In genomic region chr10:26381986-26382385, GRCh38 we compare ENCODE assay signal across 21 cellular contexts. TPM values are rescaled to one million over a fixed set of nuclear protein-coding genes. Genes with fewer than 3 reads are reported as not detected.
DNase-seq lines count a peak whose midpoint lies in the region; ATAC-seq lines count a peak whose summit lies in the region.
"Had no signal": no experiment of that assay in that cellular context is flagged by ENCODE, and none has a peak within 500 bp of the region (broad histone marks: within the 10 kb centered on the region; RNA-seq: fewer than 3 reads in every experiment).

No MANE protein-coding gene starts in this region.

- H3K36me3 ChIP-seq in mesendoderm (ENCODE audit: control insufficient read depth, insufficient read depth, low read length): no peaks in the 10 kb centered on the region
- H3K36me3 ChIP-seq: BE2C; BLaER1 treated with 17β-estradiol and CSF1 and Interleukin-3, amounts not matched to agents 10 nM and 100 nM had no signal

- H2BK5ac ChIP-seq in mesendoderm (ENCODE audit: low read length): no peak overlapping the region

- no peaks in the 10 kb centered on the region for H3K27me3 Mint-ChIP-seq in stimulated activated naive B cell treated with anti-CD40 and anti-IgM and Interleukin-4, amounts not matched to agents 10 μg/mL and 1 μg/mL and 100 μg/mL, for 72 hours

- peaks cover 0 to 10% of the 10 kb centered on the region in 2 donors for H3K36me3 Mint-ChIP-seq in stimulated activated naive B cell treated with anti-CD40 and anti-IgM and Interleukin-4, amounts not matched to agents 10 μg/mL and 1 μg/mL and 100 μg/mL, for 72 hours
- H3K36me3 Mint-ChIP-seq: CD4-positive, alpha-beta memory T cell had no signal

- H3K4me2 ChIP-seq in mesendoderm (ENCODE audit: low read length): no peak overlapping the region
- H3K4me2 ChIP-seq: BLaER1 treated with 17β-estradiol and CSF1 and Interleukin-3, amounts not matched to agents 10 nM and 100 nM had no signal

- no peak overlapping the region for H3K23ac ChIP-seq in mesendoderm (ENCODE audit: low read length)

- H4K8ac ChIP-seq in mesendoderm (ENCODE audit: low read depth, low read length): no peak overlapping the region

- H3K9me3 Mint-ChIP-seq in stimulated activated naive B cell treated with anti-CD40 and anti-IgM and Interleukin-4, amounts not matched to agents 10 μg/mL and 1 μg/mL and 100 μg/mL, for 72 hours: peaks cover 4 to 5% of the 10 kb centered on the region in 2 donors

- peak overlapping the region; percentile 91 for H3K27ac Mint-ChIP-seq in stimulated activated naive B cell treated with anti-CD40 and anti-IgM and Interleukin-4, amounts not matched to agents 10 μg/mL and 1 μg/mL and 100 μg/mL, for 72 hours

- H3K79me2 ChIP-seq in mesendoderm (ENCODE audit: control insufficient read depth, insufficient read depth, low read length): no peaks in the 10 kb centered on the region

- H3K79me1 ChIP-seq in mesendoderm (ENCODE audit: low read length): no peaks in the 10 kb centered on the region

- H3K4me3 Mint-ChIP-seq in stimulated activated naive B cell treated with anti-CD40 and anti-IgM and Interleukin-4, amounts not matched to agents 10 μg/mL and 1 μg/mL and 100 μg/mL, for 72 hours: no peak overlapping the region
- H3K4me3 Mint-ChIP-seq: CD14-positive monocyte had no signal

- H3K4me1 ChIP-seq in mesendoderm (ENCODE audit: control insufficient read depth, low read depth, low read length): no peaks in the 10 kb centered on the region
- H3K4me1 ChIP-seq: BE2C had no signal

- no peak overlapping the region for H2BK15ac ChIP-seq in mesendoderm (replicated peaks; ENCODE audit: low read depth)

- no peak overlapping the region for H3K4ac ChIP-seq in mesendoderm (ENCODE audit: low read depth, low read length)

- peaks cover 22 to 38% of the 10 kb centered on the region in 2 donors for H3K4me1 Mint-ChIP-seq in stimulated activated naive B cell treated with anti-CD40 and anti-IgM and Interleukin-4, amounts not matched to agents 10 μg/mL and 1 μg/mL and 100 μg/mL, for 72 hours
- H3K4me1 Mint-ChIP-seq: CD4-positive, alpha-beta memory T cell had no signal

- H3K27me3 ChIP-seq in mesendoderm (ENCODE audit: insufficient read depth, low read length, poor library complexity): no peaks in the 10 kb centered on the region
- H3K27me3 ChIP-seq: BE2C; BLaER1 treated with 17β-estradiol and CSF1 and Interleukin-3, amounts not matched to agents 10 nM and 100 nM had no signal

- ATAC-seq in stimulated activated naive B cell treated with anti-CD40 and anti-IgM and Interleukin-4, amounts not matched to agents 10 μg/mL and 1 μg/mL and 100 μg/mL, for 72 hours (replicated peaks): peak; percentile 66 to 73

- no peak overlapping the region for H3K56ac ChIP-seq in mesendoderm (ENCODE audit: low read length)

- H2BK120ac ChIP-seq in mesendoderm (ENCODE audit: low read depth, low read length): no peak overlapping the region

- H4K5ac ChIP-seq in mesendoderm (ENCODE audit: low read length): no peak overlapping the region

- H3K18ac ChIP-seq in mesendoderm (ENCODE audit: low read length): no peak overlapping the region

- no peak overlapping the region for H2AK5ac ChIP-seq in mesendoderm (ENCODE audit: low read length)

- H3K9ac ChIP-seq in mesendoderm (ENCODE audit: low read length): no peak overlapping the region
- H3K9ac ChIP-seq: BLaER1 treated with 17β-estradiol and CSF1 and Interleukin-3, amounts not matched to agents 10 nM and 100 nM; GM23248 had no signal

- H3K4me3 ChIP-seq in mesendoderm (ENCODE audit: low read length): no peak overlapping the region
- H3K4me3 ChIP-seq: BLaER1 treated with 17β-estradiol and CSF1 and Interleukin-3, amounts not matched to agents 10 nM and 100 nM; GM23248 had no signal

- WGBS in mesendoderm (ENCODE audit: extremely low coverage, insufficient coverage, low lambda C conversion rate): no CpG with 5 or more reads among the region's 1 CpG

- no peak overlapping the region for H3K27ac ChIP-seq in mesendoderm (ENCODE audit: low read depth, low read length)
- H3K27ac ChIP-seq: 22Rv1; BLaER1 treated with 17β-estradiol and CSF1 and Interleukin-3, amounts not matched to agents 10 nM and 100 nM; GM23248 had no signal

- DNase-seq in NCI-H82 (lab: John Stamatoyannopoulos, UW) (peak; percentile 1), NCI-H82 treated with DMSO at 0.1 percent for 48 hours (lab: John Stamatoyannopoulos, UW; ENCODE audit: unreplicated experiment) (no peak), mesendoderm (peak; percentile 15), amygdala (lab: John Stamatoyannopoulos, UW) (no peak), activated gamma-delta T cell (lab: John Stamatoyannopoulos, UW) (no peak)
- no peak for DNase-seq in stimulated activated naive B cell treated with anti-CD40 and anti-IgM and Interleukin-4, amounts not matched to agents 10 μg/mL and 1 μg/mL and 100 μg/mL, for 72 hours
- DNase-seq: ACHN; AML-193; BE2C; Calu3; CD4-positive, alpha-beta memory T cell; COR-L47; DMS53; DMS79 treated with DMSO at 0.1 percent for 48 hours; GF-D8; GM23248; H7; HCEC 1CT had no signal

RNA-seq across cellular contexts. Expression of gene APBB1IP, which starts 56.2 kb away (rescaled TPM):
- 0.11 TPM for polyA plus RNA-seq in mesendoderm (2013, experiment 1 of 2)
- polyA plus RNA-seq in mesendoderm (2013, experiment 2 of 2): 0.06 TPM

Comparison
In these comparisons a context has a peak if more than half of its experiments do, and no peak if none do; other contexts are left out.
1. DNase-seq: peak in NCI-H82 (single experiment) and mesendoderm (single experiment); none in NCI-H82 treated with DMSO at 0.1 percent for 48 hours (single experiment), stimulated activated naive B cell treated with anti-CD40 and anti-IgM and Interleukin-4, amounts not matched to agents 10 μg/mL and 1 μg/mL and 100 μg/mL, for 72 hours (single experiment), amygdala (0 of 56) and activated gamma-delta T cell (single experiment).